9 cellular contexts compared by ENCODE assay signal in genomic region chr6:11207199-11207968, GRCh38. TPM values are rescaled to one million over a fixed set of nuclear protein-coding genes. Genes with fewer than 3 reads are reported as not detected.
DNase-seq lines count a peak whose midpoint lies in the region; ATAC-seq and TF ChIP-seq lines count a peak whose summit lies in the region.
"Had no signal": no experiment of that assay in that cellular context is flagged by ENCODE, and none has a peak within 500 bp of the region (broad histone marks: within the 10 kb centered on the region; RNA-seq: fewer than 3 reads in every experiment).

No MANE protein-coding gene starts in this region.

- peaks cover 0 to 24% of the 10 kb centered on the region in 2 experiments for H3K36me3 ChIP-seq in SK-N-SH (replicated peaks in 1 of 2; ENCODE audit: control insufficient read depth in 1 of 2, insufficient read depth in 2 of 2, low read length in 1 of 2)

- H3F3A ChIP-seq in SK-N-SH (replicated peaks; ENCODE audit: insufficient read depth): peaks cover 27% of the 10 kb centered on the region

- CTCF ChIA-PET in SK-N-SH (lab: Yijun Ruan, JAX): interaction anchor here (1.2 kb wide), 1 partner anchor 18 kb away, joined by 3 read pairs; no protein-coding TSS in a partner anchor

- POLR2A ChIA-PET in SK-N-SH (lab: Yijun Ruan, JAX): interaction anchor here (0.6 kb wide), 1 partner anchor 157 kb away, joined by 4 read pairs; no protein-coding TSS in a partner anchor

- H3K79me2 ChIP-seq in SK-N-SH (ENCODE audit: insufficient read depth): peaks cover 80% of the 10 kb centered on the region

- TF ChIP-seq RAD21 in SK-N-SH (IDR thresholded peaks at IDR 0.05; ENCODE audit: low read length): no peak

- H3K27ac ChIP-seq in SK-N-SH (ENCODE audit: low read depth in 2 of 2, low read length in 1 of 2): peak overlapping the region; percentile 34 to 91
- H3K27ac ChIP-seq: parathyroid adenoma had no signal

- H3K4me3 ChIP-seq in SK-N-SH (ENCODE audit: low read depth in 2 of 2, low read length in 1 of 2) (no peak overlapping the region), fibroblast of villous mesenchyme (ENCODE audit: low read depth, low read length) (no peak overlapping the region)

- TF ChIP-seq EP300 in SK-N-SH (IDR thresholded peaks at IDR 0.05; ENCODE audit: borderline replicate concordance in 1 of 2, low read depth in 1 of 2, low read length in 1 of 2): peak; percentile 25 to 92; a peak in 2 of 4 replicates

- DNase-seq in GOT3 (lab: John Stamatoyannopoulos, UW) (peak; percentile 12), SK-N-SH (no peak), fibroblast of villous mesenchyme (ENCODE audit: low read depth) (peak; percentile 98), pons (ENCODE audit: low spot score) (peak; percentile 91)
- no peak for DNase-seq in activated CD8-positive, alpha-beta memory T cell treated with anti-CD3 and anti-CD28 coated beads, Interleukin-2, amount 50 U/mL, for 48 hours

- H3K4me1 ChIP-seq in SK-N-SH (ENCODE audit: control insufficient read depth in 1 of 2, insufficient read depth in 2 of 2, low read depth in 1 of 2, low read length in 1 of 2): peaks cover 34 to 69% of the 10 kb centered on the region in 2 experiments; a peak in 2 of 4 replicates

- TF ChIP-seq CTCF in SK-N-SH (IDR thresholded peaks at IDR 0.05): no peak
- TF ChIP-seq CTCF in fibroblast of villous mesenchyme (IDR thresholded peaks at IDR 0.05; ENCODE audit: insufficient read depth, low read depth, low read length): no peak

- no peaks in the 10 kb centered on the region for H3K9me3 ChIP-seq in SK-N-SH

- no peaks in the 10 kb centered on the region for H3K27me3 ChIP-seq in SK-N-SH (ENCODE audit: insufficient read depth)

- no peaks in the 10 kb centered on the region for H3K9me2 ChIP-seq in SK-N-SH

- H3K9ac ChIP-seq in SK-N-SH: peak overlapping the region; percentile 68
- H3K9ac ChIP-seq: parathyroid adenoma had no signal

- no peak for ATAC-seq in GM18873 (IDR thresholded peaks at IDR 0.05; ENCODE audit: low FRiP score, unreplicated experiment)
- ATAC-seq in GM21825 (IDR thresholded peaks at IDR 0.05; ENCODE audit: unreplicated experiment): no peak
- no peak for ATAC-seq in GM19035 (IDR thresholded peaks at IDR 0.05; ENCODE audit: unreplicated experiment)

- H2AFZ ChIP-seq in SK-N-SH (ENCODE audit: low read depth): no peak overlapping the region
- H2AFZ ChIP-seq: parathyroid adenoma had no signal

- WGBS in SK-N-SH (ENCODE audit: low lambda C conversion rate): 43% methylated on average over 5 of the region's 5 CpGs

- peak overlapping the region; percentile 16; the same call in 1 of the 2 replicates for H3K4me2 ChIP-seq in SK-N-SH

- H4K20me1 ChIP-seq in SK-N-SH (ENCODE audit: insufficient read depth): no peaks in the 10 kb centered on the region

TF ChIP-seq in SK-N-SH, 30 proteins besides CTCF, POLR2A, EP300 and RAD21 (continues in another document):
- TF ChIP-seq YY1 (IDR thresholded peaks at IDR 0.05; ENCODE audit: low read depth): no peak
- no peak for TF ChIP-seq USF2 (IDR thresholded peaks at IDR 0.05; ENCODE audit: borderline replicate concordance, low read depth, low read length)
- TF ChIP-seq GABPA (IDR thresholded peaks at IDR 0.05; ENCODE audit: low read depth): peak; percentile 41; the same call in 1 of the 2 replicates
- no peak for TF ChIP-seq FOXJ3 (CRISPR knock-in tag; IDR thresholded peaks at IDR 0.05)
- no peak for TF ChIP-seq ELF1 (IDR thresholded peaks at IDR 0.05)
- no peak for TF ChIP-seq NRF1 (IDR thresholded peaks at IDR 0.05; ENCODE audit: low read depth, low read length)
- TF ChIP-seq TEAD4 (IDR thresholded peaks at IDR 0.05; ENCODE audit: borderline replicate concordance, insufficient read depth): peak; percentile 81; the same call in 1 of the 2 replicates
- peak; percentile 92 for TF ChIP-seq FOSL2 (IDR thresholded peaks at IDR 0.05; ENCODE audit: borderline replicate concordance, low read depth)
- peak; percentile 97 for TF ChIP-seq JUND (IDR thresholded peaks at IDR 0.05)
- TF ChIP-seq NFIC (IDR thresholded peaks at IDR 0.05; ENCODE audit: borderline replicate concordance): peak; percentile 89
- peak; percentile 58; the same call in 1 of the 2 replicates for TF ChIP-seq PBX3 (IDR thresholded peaks at IDR 0.05)
- no peak for TF ChIP-seq SIN3A (IDR thresholded peaks at IDR 0.05; ENCODE audit: borderline replicate concordance, low read depth, low read length)
- TF ChIP-seq TCF12 (IDR thresholded peaks at IDR 0.05): peak; percentile 86
- TF ChIP-seq RFX5 (IDR thresholded peaks at IDR 0.05; ENCODE audit: low read length): no peak
- peak; percentile 100 for TF ChIP-seq MEF2A (IDR thresholded peaks at IDR 0.05; ENCODE audit: borderline replicate concordance, low read depth)
- TF ChIP-seq CHD2 (IDR thresholded peaks at IDR 0.05; ENCODE audit: low read length, partially characterized antibody): no peak
- 0 out of 2 replicates have a peak, but pooled peaks have one; percentile 14 for TF ChIP-seq REST (IDR thresholded peaks at IDR 0.05; ENCODE audit: low read depth, low read length)
- TF ChIP-seq GATA2 (CRISPR knock-in tag; IDR thresholded peaks at IDR 0.05): no peak
- no peak for TF ChIP-seq USF1 (IDR thresholded peaks at IDR 0.05; ENCODE audit: borderline replicate concordance, low read depth)
- TF ChIP-seq IRF3 (IDR thresholded peaks at IDR 0.05; ENCODE audit: low read depth, low read length): no peak
- no peak for TF ChIP-seq MXI1 (IDR thresholded peaks at IDR 0.05; ENCODE audit: low read depth, low read length)

RNA-seq across cellular contexts. Expression of gene NEDD9, which starts 25.1 kb away (rescaled TPM):
- polyA plus RNA-seq in SK-N-SH (2012; rRNA removed): 7.4 and 9.9 TPM in 2 replicates
- polyA plus RNA-seq in SK-N-SH (2012; cell fraction: cytosol; rRNA removed): 6.1 and 6.8 TPM in 2 replicates
- polyA plus RNA-seq in SK-N-SH (2012; cell fraction: nucleus; rRNA removed): 12.2 and 22.1 TPM in 2 replicates
- total RNA-seq in fibroblast of villous mesenchyme: 27.1 and 29.8 TPM in 2 replicates

Comparison
In these comparisons a context has a peak if more than half of its experiments do, and no peak if none do; other contexts are left out.
1. DNase-seq: peak in GOT3 (single experiment), fibroblast of villous mesenchyme (single experiment) and pons (single experiment); none in SK-N-SH (single experiment) and activated CD8-positive, alpha-beta memory T cell treated with anti-CD3 and anti-CD28 coated beads, Interleukin-2, amount 50 U/mL, for 48 hours (single experiment).